ENCODE assay signal across 26 cellular contexts in the genomic region with DNA sequence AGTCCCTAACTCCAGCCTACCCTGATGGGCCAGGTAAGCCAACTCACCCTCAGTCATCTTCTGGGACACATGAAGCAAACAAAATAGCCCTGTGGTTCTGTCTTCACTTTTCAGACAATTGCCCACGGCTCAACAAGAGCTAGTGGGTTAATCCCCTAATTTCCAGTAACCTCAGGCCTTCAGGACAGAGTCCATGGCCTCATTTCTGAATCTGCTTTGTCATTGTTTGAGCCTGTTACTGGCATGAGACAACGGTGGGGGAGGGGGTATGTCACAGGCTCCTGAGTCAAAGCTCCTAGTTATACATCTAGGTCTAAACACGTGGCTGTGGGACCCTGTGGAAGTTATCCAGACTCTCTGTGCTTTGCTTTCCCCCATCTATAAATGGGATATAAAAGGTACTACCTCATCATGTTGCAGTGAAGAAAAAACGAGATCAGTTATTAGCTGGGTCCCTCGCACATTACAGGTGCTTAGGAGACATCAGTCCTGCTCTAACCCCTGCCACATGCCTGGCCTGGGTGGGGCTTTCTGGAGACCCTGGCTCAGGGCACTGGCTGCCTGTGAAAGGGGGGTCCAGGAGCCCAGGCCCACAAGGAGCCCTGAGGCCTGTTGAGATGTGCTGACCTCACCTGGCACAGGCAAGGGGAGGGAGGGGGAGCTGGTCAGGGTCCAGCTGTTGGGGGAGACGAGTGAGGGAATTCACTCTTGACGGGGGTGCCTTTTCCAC. TPM values are rescaled to one million over a fixed set of nuclear protein-coding genes. Genes with fewer than 3 reads are reported as not detected.
DNase-seq lines count a peak whose midpoint lies in the region; ATAC-seq and TF ChIP-seq lines count a peak whose summit lies in the region.
"Had no signal": no experiment of that assay in that cellular context is flagged by ENCODE, and none has a peak within 500 bp of the region (broad histone marks: within the 10 kb centered on the region; RNA-seq: fewer than 3 reads in every experiment).

No MANE protein-coding gene starts in this region.

- H3K27ac Mint-ChIP-seq in endodermal cell, result peak overlapping the region; percentile 80
- no peak overlapping the region for H3K27ac Mint-ChIP-seq in naive thymus-derived CD4-positive, alpha-beta T cell
- H3K27ac Mint-ChIP-seq: CD8-positive, alpha-beta T cell; neural progenitor cell; stimulated activated memory B cell treated with anti-CD40 and anti-IgM and Interleukin-4, amounts not matched to agents 10 μg/mL and 1 μg/mL and 100 μg/mL, for 72 hours had no signal

- TF ChIP-seq CTCF in IMR-90 (conservative IDR thresholded peaks at IDR 0.05; ENCODE audit: low read depth, low read length) (no peak), endodermal cell (conservative IDR thresholded peaks at IDR 0.05) (no peak), prostate gland (IDR thresholded peaks at IDR 0.05) (no peak)

- H3K4me1 Mint-ChIP-seq in endodermal cell, result peaks cover 5% of the 10 kb centered on the region
- no peaks in the 10 kb centered on the region for H3K4me1 Mint-ChIP-seq in naive thymus-derived CD4-positive, alpha-beta T cell
- H3K4me1 Mint-ChIP-seq: stimulated activated memory B cell treated with anti-CD40 and anti-IgM and Interleukin-4, amounts not matched to agents 10 μg/mL and 1 μg/mL and 100 μg/mL, for 72 hours had no signal

- in situ Hi-C loops in IMR-90 (cut with MboI; ENCODE audit: low sequenced_read_pairs), result loop anchor here (25.0 kb wide), 1 partner anchor 711 kb away; the partner anchor contains the start of gene SFTPA2

- BruUV-seq in IMR-90 (replicated peaks; lab: Mats Ljungman, UMichigan), result no TSS peak

- H3K14ac ChIP-seq in IMR-90 (replicated peaks; ENCODE audit: low read depth, low read length), result no peak overlapping the region

- no peaks in the 10 kb centered on the region for H4K20me1 ChIP-seq in IMR-90 (ENCODE audit: insufficient read depth, low read length)

- CTCF ChIA-PET in IMR-90 (lab: Yijun Ruan, JAX), result no interaction called here
- CTCF ChIA-PET in naive thymus-derived CD4-positive, alpha-beta T cell (lab: Charles Lee), result no interaction called here

- no peaks in the 10 kb centered on the region; the same call in 1 of the 2 replicates for H3K9me1 ChIP-seq in IMR-90 (ENCODE audit: insufficient read depth, low read length)

- H4K91ac ChIP-seq in IMR-90 (ENCODE audit: insufficient read depth, low read depth, low read length), result no peak overlapping the region

- H3K9me3 ChIP-seq in IMR-90 (ENCODE audit: control insufficient read depth, insufficient read depth, low read length) (no peaks in the 10 kb centered on the region), endodermal cell (ENCODE audit: control insufficient read depth, low read length) (no peaks in the 10 kb centered on the region), prostate gland (no peaks in the 10 kb centered on the region)
- no peaks in the 10 kb centered on the region for H3K9me3 ChIP-seq in naive thymus-derived CD4-positive, alpha-beta T cell (ENCODE audit: control insufficient read depth in 2 of 3, low read length in 3 of 3)
- H3K9me3 ChIP-seq: SJCRH30, tibial artery had no signal

- intact Hi-C loops in IMR-90 (cut with micrococcal nuclease), result no loop called here
- intact Hi-C loops in naive thymus-derived CD4-positive, alpha-beta T cell (cut with micrococcal nuclease), result no loop called here
- intact Hi-C loops in prostate gland (cut with DNase I), result no loop called here

- H3K4me1 ChIP-seq in IMR-90 (ENCODE audit: control insufficient read depth, insufficient read depth, low read length) (no peaks in the 10 kb centered on the region; the same call in 1 of the 2 replicates), endodermal cell (ENCODE audit: control insufficient read depth, insufficient read depth, low read length) (peaks cover 5% of the 10 kb centered on the region), prostate gland (replicated peaks) (no peaks in the 10 kb centered on the region)
- no peaks in the 10 kb centered on the region for H3K4me1 ChIP-seq in naive thymus-derived CD4-positive, alpha-beta T cell (ENCODE audit: control insufficient read depth in 2 of 2, insufficient read depth in 2 of 2, low read length in 2 of 2)
- H3K4me1 ChIP-seq: neural progenitor cell, SJCRH30, tibial artery had no signal

- no peak overlapping the region for H3K4me2 ChIP-seq in IMR-90 (ENCODE audit: low read depth, low read length)
- H3K4me2 ChIP-seq: neural progenitor cell had no signal

- no peaks in the 10 kb centered on the region for H3K79me1 ChIP-seq in IMR-90 (ENCODE audit: low read depth in 1 of 2, low read length in 2 of 2)

- no peak overlapping the region for H2BK20ac ChIP-seq in IMR-90 (ENCODE audit: low read depth, low read length)

- no peak overlapping the region for H2AFZ ChIP-seq in IMR-90 (replicated peaks; ENCODE audit: low read length, poor library complexity)
- H2AFZ ChIP-seq: neural progenitor cell had no signal

- H2AK5ac ChIP-seq in IMR-90 (ENCODE audit: low read depth, low read length), result no peak overlapping the region

- peaks cover 3% of the 10 kb centered on the region for H3K27me3 Mint-ChIP-seq in endodermal cell (ENCODE audit: insufficient read depth)
- H3K27me3 Mint-ChIP-seq in naive thymus-derived CD4-positive, alpha-beta T cell, result peaks cover 3 to 10% (median 8%) of the 10 kb centered on the region in 5 donors

- no peak overlapping the region for H2AK9ac ChIP-seq in IMR-90 (replicated peaks; ENCODE audit: low read depth, low read length, poor library complexity)

- dilution Hi-C loops in IMR-90 (cut with HindIII; ENCODE audit: low sequenced_read_pairs, unreplicated experiment), result no loop called here

- no peak overlapping the region for H4K5ac ChIP-seq in IMR-90 (ENCODE audit: low read depth, low read length)

- no peak overlapping the region for H3K27ac ChIP-seq in IMR-90 (ENCODE audit: insufficient read depth, low read length)
- no peak overlapping the region for H3K27ac ChIP-seq in endodermal cell (ENCODE audit: low read depth, low read length)
- H3K27ac ChIP-seq in naive thymus-derived CD4-positive, alpha-beta T cell (ENCODE audit: low read depth, low read length), result no peak overlapping the region
- no peak overlapping the region for H3K27ac ChIP-seq in prostate gland
- H3K27ac ChIP-seq: neural progenitor cell, SJCRH30, tibial artery, VCaP had no signal

- H3K27me3 ChIP-seq in IMR-90 (ENCODE audit: control insufficient read depth, insufficient read depth, low read length) (peaks cover 20% of the 10 kb centered on the region), endodermal cell (ENCODE audit: control insufficient read depth, insufficient read depth, low read length, poor library complexity, severe bottlenecking) (no peaks in the 10 kb centered on the region), prostate gland (replicated peaks; ENCODE audit: insufficient read depth) (no peaks in the 10 kb centered on the region)
- no peaks in the 10 kb centered on the region for H3K27me3 ChIP-seq in naive thymus-derived CD4-positive, alpha-beta T cell (ENCODE audit: control insufficient read depth in 2 of 2, insufficient read depth in 2 of 2, low read length in 2 of 2)
- H3K27me3 ChIP-seq: neural progenitor cell, SJCRH30 had no signal

- no peak for TF ChIP-seq POLR2A in IMR-90 (IDR thresholded peaks at IDR 0.05; ENCODE audit: low read depth, low read length)
- no peak for TF ChIP-seq POLR2A in prostate gland (IDR thresholded peaks at IDR 0.05)

- no peak overlapping the region for H3K56ac ChIP-seq in IMR-90 (ENCODE audit: extremely low read depth, insufficient read depth, low read length)

- no peak overlapping the region for H3K4me3 ChIP-seq in IMR-90 (ENCODE audit: insufficient read depth, low read depth, low read length)
- H3K4me3 ChIP-seq in endodermal cell (ENCODE audit: low read length), result no peak overlapping the region
- H3K4me3 ChIP-seq in naive thymus-derived CD4-positive, alpha-beta T cell (ENCODE audit: low read length), result no peak overlapping the region
- no peak overlapping the region for H3K4me3 ChIP-seq in prostate gland
- H3K4me3 ChIP-seq: neural progenitor cell, SJCRH30, tibial artery had no signal

- peak overlapping the region; percentile 30; the same call in 1 of the 2 replicates for H3K18ac ChIP-seq in IMR-90 (ENCODE audit: low read depth, low read length)

- peak; percentile 15 for DNase-seq in CMK (ENCODE audit: low read depth)
- DNase-seq in IMR-90, result no peak
- peak; percentile 47 for DNase-seq in endodermal cell
- DNase-seq in mucosa of gallbladder (ENCODE audit: low spot score), result peak; percentile 47
- DNase-seq in dedifferentiated amniotic fluid mesenchymal stem cell (ENCODE audit: extremely low spot score), result no peak
- DNase-seq in naive thymus-derived CD4-positive, alpha-beta T cell, result no peak
- no peak for DNase-seq in prostate gland (ENCODE audit: low spot score)
- DNase-seq in nucleus accumbens (lab: John Stamatoyannopoulos, UW), result no peak
- DNase-seq: activated CD4-positive, alpha-beta T cell treated with anti-CD3 and anti-CD28 coated beads, Interleukin-2, amount 50 U/mL, for 4 hours; activated naive CD4-positive, alpha-beta T cell; aorta; EL; foreskin melanocyte; kidney glomerular epithelial cell; NCI-H1694; NCI-H748 treated with DMSO at 0.1 percent for 48 hours; right cardiac atrium; SJCRH30; tibial artery had no signal

- TF ChIP-seq RAD21 in IMR-90 (IDR thresholded peaks at IDR 0.05; ENCODE audit: low read length), result no peak

- no peak overlapping the region for H2BK15ac ChIP-seq in IMR-90 (ENCODE audit: low read depth, low read length)

- no peaks in the 10 kb centered on the region for H3K36me3 ChIP-seq in IMR-90 (ENCODE audit: control insufficient read depth, insufficient read depth, low read length)
- no peaks in the 10 kb centered on the region for H3K36me3 ChIP-seq in endodermal cell (ENCODE audit: control insufficient read depth, insufficient read depth, low read length)
- H3K36me3 ChIP-seq in naive thymus-derived CD4-positive, alpha-beta T cell (ENCODE audit: control insufficient read depth in 2 of 3, insufficient read depth in 3 of 3, low read length in 3 of 3), result no peaks in the 10 kb centered on the region
- H3K36me3 ChIP-seq in prostate gland, result no peaks in the 10 kb centered on the region
- H3K36me3 ChIP-seq: neural progenitor cell, SJCRH30, tibial artery had no signal

- POLR2A ChIA-PET in IMR-90 (lab: Charles Lee; ENCODE audit: unreplicated experiment), result no interaction called here
- POLR2A ChIA-PET in naive thymus-derived CD4-positive, alpha-beta T cell (lab: Charles Lee), result no interaction called here

- H3K9ac ChIP-seq in IMR-90 (ENCODE audit: low read depth, low read length), result no peak overlapping the region
- H3K9ac ChIP-seq in endodermal cell (ENCODE audit: extremely low read depth, low read length, poor library complexity, severe bottlenecking), result no peak overlapping the region
- H3K9ac ChIP-seq: neural progenitor cell had no signal

- ATAC-seq in IMR-90 (ENCODE audit: low read depth), result no peak; the same call in 1 of the 2 replicates
- no peak for ATAC-seq in naive thymus-derived CD4-positive, alpha-beta T cell
- ATAC-seq: CD8-positive, alpha-beta T cell; Panc1; right cardiac atrium; stimulated activated memory B cell treated with anti-CD40 and anti-IgM and Interleukin-4, amounts not matched to agents 10 μg/mL and 1 μg/mL and 100 μg/mL, for 72 hours had no signal

- no peaks in the 10 kb centered on the region for H3K36me3 Mint-ChIP-seq in endodermal cell (ENCODE audit: low read depth)
- peaks cover 0 to 10% (median 0%) of the 10 kb centered on the region in 5 donors for H3K36me3 Mint-ChIP-seq in naive thymus-derived CD4-positive, alpha-beta T cell
- H3K36me3 Mint-ChIP-seq: CD8-positive, alpha-beta T cell; neural progenitor cell; stimulated activated memory B cell treated with anti-CD40 and anti-IgM and Interleukin-4, amounts not matched to agents 10 μg/mL and 1 μg/mL and 100 μg/mL, for 72 hours had no signal

- H3K9me3 Mint-ChIP-seq in endodermal cell, result no peaks in the 10 kb centered on the region
- H3K9me3 Mint-ChIP-seq in naive thymus-derived CD4-positive, alpha-beta T cell, result peaks cover 0 to 16% (median 5%) of the 10 kb centered on the region in 11 donors

- no peak overlapping the region for H3K4ac ChIP-seq in IMR-90 (ENCODE audit: low read depth, low read length)

- no peak overlapping the region for H2BK120ac ChIP-seq in IMR-90 (ENCODE audit: low read depth, low read length)

- H3K4me3 Mint-ChIP-seq in endodermal cell, result no peak overlapping the region
- H3K4me3 Mint-ChIP-seq in naive thymus-derived CD4-positive, alpha-beta T cell, result no peak overlapping the region
- H3K4me3 Mint-ChIP-seq: CD8-positive, alpha-beta T cell; neural progenitor cell; stimulated activated memory B cell treated with anti-CD40 and anti-IgM and Interleukin-4, amounts not matched to agents 10 μg/mL and 1 μg/mL and 100 μg/mL, for 72 hours had no signal

- no peak overlapping the region for H2BK5ac ChIP-seq in IMR-90 (ENCODE audit: low read depth, low read length, poor library complexity, severe bottlenecking)

- no CpG with 5 or more reads among the region's 7 CpGs for WGBS in IMR-90 (ENCODE audit: extremely low coverage in 2 of 2, insufficient read length in 1 of 2), 2 experiments
- 71 to 86% methylated on average over 2 to 7 of the region's 7 CpGs for WGBS in endodermal cell (ENCODE audit: insufficient coverage in 1 of 2, insufficient read length in 1 of 2), 2 experiments
- 73% methylated on average over 7 of the region's 7 CpGs for WGBS in prostate gland

- H3K23ac ChIP-seq in IMR-90 (ENCODE audit: low read depth, low read length), result no peak overlapping the region

- H4K8ac ChIP-seq in IMR-90 (ENCODE audit: low read depth in 2 of 2, low read length in 2 of 2), result no peak overlapping the region

RNA-seq across cellular contexts. Expression of gene MAT1A, which starts 16.5 kb away (rescaled TPM):
- total RNA-seq in IMR-90 (2012; rRNA removed), result not detected in 2 replicates
- not detected in 2 replicates for polyA plus RNA-seq in IMR-90 (2012; rRNA removed)
- polyA plus RNA-seq in IMR-90 (2012; cell fraction: cytosol; rRNA removed), result 0.02 TPM in 1 of 2 replicates, not detected in the other
- not detected in 2 replicates for polyA plus RNA-seq in IMR-90 (2012; cell fraction: nucleus; rRNA removed; ENCODE audit: low replicate concordance)
- total RNA-seq in endodermal cell, result under 1 TPM; 0.53 to 0.58 TPM
- 0.07 TPM for polyA plus RNA-seq in endodermal cell (2013, experiment 1 of 2)
- polyA plus RNA-seq in endodermal cell (2013, experiment 2 of 2), result 0.08 TPM
- 0.98 TPM for total RNA-seq in mucosa of gallbladder
- not detected for total RNA-seq in naive thymus-derived CD4-positive, alpha-beta T cell
- polyA plus RNA-seq in naive thymus-derived CD4-positive, alpha-beta T cell, result not detected
- total RNA-seq in prostate gland, result 1 to 10 TPM in 1 of 2 donors, not detected in 1; 3.9 TPM
- total RNA-seq: CD8-positive, alpha-beta T cell; endothelial cell of umbilical vein; SJCRH30; T-helper 1 cell treated with Interleukin-12 subunit alpha and Interleukin-12 subunit beta and Interleukin-4 antibody, amounts not matched to agents 30 ng/mL and 1 ng/mL, for 36 hours had no signal
- polyA plus RNA-seq: aorta, endothelial cell of umbilical vein had no signal

Comparison
In these comparisons a context has a peak if more than half of its experiments do, and no peak if none do; other contexts are left out.
1. DNase-seq: peak in CMK (single experiment), endodermal cell (single experiment) and mucosa of gallbladder (single experiment); none in IMR-90 (single experiment), dedifferentiated amniotic fluid mesenchymal stem cell (single experiment), naive thymus-derived CD4-positive, alpha-beta T cell (0 of 9), prostate gland (single experiment) and nucleus accumbens (0 of 56).